In the genomic region with DNA sequence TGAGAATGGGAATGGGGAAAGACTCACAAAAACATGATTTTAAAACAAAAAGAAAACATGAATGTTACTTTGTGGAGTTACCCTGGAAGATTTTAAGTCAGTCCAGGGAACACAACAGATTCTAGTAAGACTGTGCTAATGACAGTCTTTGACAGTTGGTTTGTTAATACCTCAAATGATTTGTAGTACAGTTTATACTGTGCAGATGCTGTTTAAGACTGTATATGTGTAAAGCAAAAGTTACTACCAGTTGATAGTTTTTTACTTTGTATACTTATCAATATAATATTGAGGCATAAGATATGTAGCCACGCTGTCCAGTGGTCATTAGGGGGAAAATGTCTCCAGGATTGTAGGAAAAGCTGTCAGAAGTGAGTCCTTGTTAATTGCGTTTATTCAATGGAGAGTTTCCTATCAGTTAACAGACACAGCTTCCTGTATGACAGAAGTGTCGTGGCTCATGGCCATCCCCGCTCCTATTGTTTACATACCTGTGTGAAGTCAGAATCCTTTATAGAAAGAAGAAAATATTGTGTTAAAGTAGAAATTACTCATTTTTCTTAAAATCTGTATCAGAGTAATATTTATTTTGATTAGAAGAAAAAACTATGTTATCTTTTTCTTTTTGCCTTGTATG, we compare ENCODE assay signal across 25 cellular contexts. TPM values are rescaled to one million over a fixed set of nuclear protein-coding genes. Genes with fewer than 3 reads are reported as not detected.
A peak's percentile ranks its signal among the peaks of the same experiment; 100 is the strongest.
DNase-seq lines count a peak whose midpoint lies in the region; ATAC-seq and FAIRE-seq lines count a peak whose summit lies in the region.
"Had no signal": no experiment of that assay in that cellular context is flagged by ENCODE, and none has a peak within 500 bp of the region (broad histone marks: within the 10 kb centered on the region; RNA-seq: fewer than 3 reads in every experiment).

No MANE protein-coding gene starts in this region.

- peak overlapping the region in 1 of 2 donors; percentile 30 for H3K4me3 Mint-ChIP-seq in stimulated activated naive CD8-positive, alpha-beta T cell treated with anti-CD3 and anti-CD28 coated beads, Interleukin-15, amount 100 ng/mL, for 72 hours
- H3K4me3 Mint-ChIP-seq: activated B cell treated with CpG ODN at 0.5 μM for 24 hours had no signal

- H3K4me1 Mint-ChIP-seq in stimulated activated naive CD8-positive, alpha-beta T cell treated with anti-CD3 and anti-CD28 coated beads, Interleukin-15, amount 100 ng/mL, for 72 hours = peaks cover 32% of the 10 kb centered on the region

- no peak for FAIRE-seq in frontal cortex (lab: Jason Lieb, UNC)
- FAIRE-seq: bronchial epithelial cell, GM12878, H1 had no signal

- DNase-seq in NCI-H146 (lab: John Stamatoyannopoulos, UW) (peak; percentile 8), NCI-H146 treated with DMSO at 0.1 percent for 48 hours (lab: John Stamatoyannopoulos, UW; ENCODE audit: unreplicated experiment) (no peak), left colon (no peak), frontal cortex (ENCODE audit: low spot score in 2 of 2) (no peak), NCI-H187 (lab: John Stamatoyannopoulos, UW) (no peak)
- DNase-seq in stimulated activated naive CD8-positive, alpha-beta T cell treated with anti-CD3 and anti-CD28 coated beads, Interleukin-15, amount 100 ng/mL, for 72 hours = no peak
- no peak for DNase-seq in stimulated activated naive CD8-positive, alpha-beta T cell treated with anti-CD3 and anti-CD28 coated beads, Interleukin-15, Interleukin-2, amounts not matched to agents 100 U/mL and 50 U/mL, for 24 hours
- DNase-seq: 8988T; activated B cell treated with CpG ODN at 0.5 μM for 24 hours; activated CD4-positive, alpha-beta T cell treated with anti-CD3 and anti-CD28 coated beads, Interleukin-2, amount 50 U/mL, for 48 hours; activated gamma-delta T cell; amygdala; colonic mucosa; COR-L47; islet precursor cell; NCI-H1436 treated with DMSO at 0.1 percent for 48 hours; NCI-H82; OCI-M1; substantia nigra; upper lobe of left lung had no signal

- intact Hi-C loops in left colon (cut with DNase I, micrococcal nuclease) = loop anchor here in 1 of 2 donors (10.0 kb wide), 1 partner anchor 354 kb away; no protein-coding TSS in a partner anchor

- H3K9me3 Mint-ChIP-seq in stimulated activated naive CD8-positive, alpha-beta T cell treated with anti-CD3 and anti-CD28 coated beads, Interleukin-15, amount 100 ng/mL, for 72 hours = no peaks in the 10 kb centered on the region
- H3K9me3 Mint-ChIP-seq: activated B cell treated with CpG ODN at 0.5 μM for 24 hours had no signal

- H3K27ac Mint-ChIP-seq in stimulated activated naive CD8-positive, alpha-beta T cell treated with anti-CD3 and anti-CD28 coated beads, Interleukin-15, amount 100 ng/mL, for 72 hours = no peak overlapping the region
- H3K27ac Mint-ChIP-seq: activated B cell treated with CpG ODN at 0.5 μM for 24 hours had no signal

- ATAC-seq in stimulated activated naive CD8-positive, alpha-beta T cell treated with anti-CD3 and anti-CD28 coated beads, Interleukin-15, amount 100 ng/mL, for 72 hours = peak; percentile 52
- ATAC-seq in stimulated activated naive CD8-positive, alpha-beta T cell treated with anti-CD3 and anti-CD28 coated beads, Interleukin-15, Interleukin-2, amounts not matched to agents 100 U/mL and 50 U/mL, for 24 hours = no peak
- ATAC-seq in left colon = peak; percentile 34
- no peak for ATAC-seq in HG02642 (IDR thresholded peaks at IDR 0.05; ENCODE audit: poor library complexity, unreplicated experiment)
- ATAC-seq: GM12878, Right ventricle myocardium inferior had no signal

- H3K27me3 Mint-ChIP-seq in stimulated activated naive CD8-positive, alpha-beta T cell treated with anti-CD3 and anti-CD28 coated beads, Interleukin-15, amount 100 ng/mL, for 72 hours = no peaks in the 10 kb centered on the region
- H3K27me3 Mint-ChIP-seq: activated B cell treated with CpG ODN at 0.5 μM for 24 hours had no signal

RNA-seq across cellular contexts. Expression of a gene that starts 36.0 kb away (rescaled TPM):
- total RNA-seq in left colon (1 to 10 TPM; 3.4 to 5.4 TPM), frontal cortex (45.7 TPM)

RNA-seq across cellular contexts. Expression of a gene that starts 36.1 kb away (rescaled TPM):
- 1,000 to 10,000 TPM; 1,192 to 1,307 TPM for total RNA-seq in left colon
- 2,462 TPM for total RNA-seq in frontal cortex

Comparison
In these comparisons a context has a peak if more than half of its experiments do, and no peak if none do; other contexts are left out.
1. ATAC-seq: peak in stimulated activated naive CD8-positive, alpha-beta T cell treated with anti-CD3 and anti-CD28 coated beads, Interleukin-15, amount 100 ng/mL, for 72 hours (single experiment) and left colon (single experiment); none in stimulated activated naive CD8-positive, alpha-beta T cell treated with anti-CD3 and anti-CD28 coated beads, Interleukin-15, Interleukin-2, amounts not matched to agents 100 U/mL and 50 U/mL, for 24 hours (single experiment) and HG02642 (single experiment).